10 cellular contexts compared by ENCODE assay signal in genomic region chr21:33993286-33994231, GRCh38.
DNase-seq lines count a peak whose midpoint lies in the region; ATAC-seq and TF ChIP-seq lines count a peak whose summit lies in the region.
"Had no signal": no experiment of that assay in that cellular context is flagged by ENCODE, and none has a peak within 500 bp of the region (broad histone marks: within the 10 kb centered on the region; RNA-seq: fewer than 3 reads in every experiment).

No MANE protein-coding gene starts in this region.

- H3K36me3 ChIP-seq in spleen: no peaks in the 10 kb centered on the region

- no peak overlapping the region for H3K27ac Mint-ChIP-seq in activated CD4-positive, alpha-beta memory T cell treated with anti-CD3 and anti-CD28 coated beads for 36 hours
- H3K27ac Mint-ChIP-seq: activated naive CD4-positive, alpha-beta T cell treated with anti-CD3 and anti-CD28 coated beads, Interleukin-2, amount 50 U/mL, for 24 hours had no signal

- H3K27me3 ChIP-seq in spleen (replicated peaks in 1 of 7): no peaks in the 10 kb centered on the region
- H3K27me3 ChIP-seq in foreskin keratinocyte: no peaks in the 10 kb centered on the region

- H3K9me3 ChIP-seq in spleen: peaks cover 0 to 24% (median 11%) of the 10 kb centered on the region in 8 donors

- no peaks in the 10 kb centered on the region for H3K27me3 Mint-ChIP-seq in activated CD4-positive, alpha-beta memory T cell treated with anti-CD3 and anti-CD28 coated beads for 36 hours
- H3K27me3 Mint-ChIP-seq: activated naive CD4-positive, alpha-beta T cell treated with anti-CD3 and anti-CD28 coated beads, Interleukin-2, amount 50 U/mL, for 24 hours had no signal

- TF ChIP-seq CTCF in spleen (IDR thresholded peaks at IDR 0.05 in 8 of 11, conservative IDR thresholded peaks at IDR 0.05 in 3 of 11): peak in 1 of 11 experiments; percentile 20
- TF ChIP-seq CTCF in foreskin keratinocyte (conservative IDR thresholded peaks at IDR 0.05): no peak

- peak overlapping the region in 6 of 8 donors; percentile 22 to 47 (median 44) for H3K27ac ChIP-seq in spleen
- no peak overlapping the region for H3K27ac ChIP-seq in foreskin keratinocyte

- TF ChIP-seq POLR2A in spleen (IDR thresholded peaks at IDR 0.05): no peak

- POLR2A ChIA-PET in activated CD4-positive, alpha-beta memory T cell treated with anti-CD3 and anti-CD28 coated beads for 36 hours (lab: Charles Lee): no interaction called here

- intact Hi-C loops in spleen (cut with DNase I; ENCODE audit: low total_unique reads): no loop called here
- intact Hi-C loops in activated CD4-positive, alpha-beta memory T cell treated with anti-CD3 and anti-CD28 coated beads for 36 hours (cut with micrococcal nuclease): no loop called here

- no peak for ATAC-seq in foreskin keratinocyte

- H3K9me3 Mint-ChIP-seq in activated CD4-positive, alpha-beta memory T cell treated with anti-CD3 and anti-CD28 coated beads for 36 hours: peaks cover 19% of the 10 kb centered on the region

- CTCF ChIA-PET in activated CD4-positive, alpha-beta memory T cell treated with anti-CD3 and anti-CD28 coated beads for 36 hours (lab: Charles Lee): no interaction called here

- H3K4me3 Mint-ChIP-seq in activated CD4-positive, alpha-beta memory T cell treated with anti-CD3 and anti-CD28 coated beads for 36 hours: no peak overlapping the region
- H3K4me3 Mint-ChIP-seq: activated naive CD4-positive, alpha-beta T cell treated with anti-CD3 and anti-CD28 coated beads, Interleukin-2, amount 50 U/mL, for 24 hours had no signal

- DNase-seq in HT-29 (ENCODE audit: low spot score): peak; percentile 14
- DNase-seq in NOMO-1 treated with dmso at 0.1 percent for 144 hours (lab: John Stamatoyannopoulos, UW; ENCODE audit: unreplicated experiment): peak; percentile 52
- DNase-seq in globus pallidus (ENCODE audit: low spot score): peak; percentile 40
- DNase-seq in spleen: no peak
- DNase-seq in foreskin keratinocyte: no peak
- DNase-seq in activated CD4-positive, alpha-beta memory T cell treated with anti-CD3 and anti-CD28 coated beads for 36 hours: no peak
- no peak for DNase-seq in activated T-cell treated with anti-CD3 and anti-CD28 coated beads, Interleukin-2, amount 50 U/mL, for 1 hour
- DNase-seq: NCI-H2107; stimulated activated CD4-positive, alpha-beta T cell treated with anti-CD3 and anti-CD28 coated beads, Interleukin-12 subunit alpha, Interleukin-12 subunit beta, amount 100 ng/mL, for 4 hours had no signal

- H3K4me1 Mint-ChIP-seq in activated CD4-positive, alpha-beta memory T cell treated with anti-CD3 and anti-CD28 coated beads for 36 hours (ENCODE audit: low read depth): peaks cover 12% of the 10 kb centered on the region

- H3K4me1 ChIP-seq in spleen (peaks cover 0 to 13% (median 9%) of the 10 kb centered on the region in 6 donors), foreskin keratinocyte (no peaks in the 10 kb centered on the region)

- WGBS in spleen, 5 donors: 36 to 43% (median 38%) methylated on average over 12 of the region's 12 CpGs

- peaks cover 4% of the 10 kb centered on the region for H3K36me3 Mint-ChIP-seq in activated CD4-positive, alpha-beta memory T cell treated with anti-CD3 and anti-CD28 coated beads for 36 hours
- H3K36me3 Mint-ChIP-seq: activated naive CD4-positive, alpha-beta T cell treated with anti-CD3 and anti-CD28 coated beads, Interleukin-2, amount 50 U/mL, for 24 hours had no signal

- H3K4me3 ChIP-seq in spleen: no peak overlapping the region

Comparison
In these comparisons a context has a peak if more than half of its experiments do, and no peak if none do; other contexts are left out.
1. DNase-seq: peak in HT-29 (single experiment), NOMO-1 treated with dmso at 0.1 percent for 144 hours (single experiment) and globus pallidus (single experiment); none in spleen (single experiment), foreskin keratinocyte (0 of 2), activated CD4-positive, alpha-beta memory T cell treated with anti-CD3 and anti-CD28 coated beads for 36 hours (single experiment) and activated T-cell treated with anti-CD3 and anti-CD28 coated beads, Interleukin-2, amount 50 U/mL, for 1 hour (single experiment).